ENCODE assay signal across 1 cellular context in the genomic region with DNA sequence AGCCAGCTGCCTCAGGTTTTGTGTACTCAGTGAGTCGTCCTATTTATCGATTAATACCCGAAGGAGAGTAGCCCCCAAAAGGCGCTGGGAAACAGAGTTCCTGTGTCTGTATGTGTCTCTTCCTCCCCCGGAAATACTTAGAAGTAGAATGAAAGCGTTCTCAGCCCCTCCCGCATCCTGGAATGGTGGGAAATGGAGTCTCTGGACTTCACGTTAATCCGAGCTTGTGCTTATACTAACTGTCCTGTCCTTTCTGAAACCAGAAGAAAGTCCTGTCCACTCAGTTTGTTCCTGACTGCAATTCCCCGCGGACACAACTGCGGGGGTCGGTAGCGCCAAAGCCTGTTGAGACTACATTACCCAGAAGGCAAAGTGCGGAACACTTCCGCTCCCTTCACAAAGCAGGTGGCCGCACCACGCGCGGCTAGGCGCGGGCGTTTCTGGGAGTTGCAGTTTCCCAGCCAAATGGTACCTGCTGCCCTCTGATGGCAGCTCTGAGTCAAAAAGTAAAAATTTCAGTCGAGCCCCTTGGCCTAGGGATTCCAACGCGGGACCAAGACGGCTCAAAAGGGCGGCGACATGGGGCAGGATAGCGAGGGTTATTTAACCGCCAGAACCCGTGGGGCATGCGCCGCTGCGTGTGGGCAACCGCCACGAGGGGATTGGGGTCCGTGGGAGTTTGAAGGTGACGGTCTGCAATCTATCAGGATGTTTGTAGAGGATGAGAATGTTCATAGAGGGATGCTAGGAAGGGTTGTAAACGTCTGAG.
TF ChIP-seq lines count a peak whose summit lies in the region.

No MANE protein-coding gene starts in this region.

TF ChIP-seq in K562, 482 proteins besides CTCF, POLR2A, EP300 and RAD21 (continued from another document and continues in another):
- TF ChIP-seq, protein P1, sequence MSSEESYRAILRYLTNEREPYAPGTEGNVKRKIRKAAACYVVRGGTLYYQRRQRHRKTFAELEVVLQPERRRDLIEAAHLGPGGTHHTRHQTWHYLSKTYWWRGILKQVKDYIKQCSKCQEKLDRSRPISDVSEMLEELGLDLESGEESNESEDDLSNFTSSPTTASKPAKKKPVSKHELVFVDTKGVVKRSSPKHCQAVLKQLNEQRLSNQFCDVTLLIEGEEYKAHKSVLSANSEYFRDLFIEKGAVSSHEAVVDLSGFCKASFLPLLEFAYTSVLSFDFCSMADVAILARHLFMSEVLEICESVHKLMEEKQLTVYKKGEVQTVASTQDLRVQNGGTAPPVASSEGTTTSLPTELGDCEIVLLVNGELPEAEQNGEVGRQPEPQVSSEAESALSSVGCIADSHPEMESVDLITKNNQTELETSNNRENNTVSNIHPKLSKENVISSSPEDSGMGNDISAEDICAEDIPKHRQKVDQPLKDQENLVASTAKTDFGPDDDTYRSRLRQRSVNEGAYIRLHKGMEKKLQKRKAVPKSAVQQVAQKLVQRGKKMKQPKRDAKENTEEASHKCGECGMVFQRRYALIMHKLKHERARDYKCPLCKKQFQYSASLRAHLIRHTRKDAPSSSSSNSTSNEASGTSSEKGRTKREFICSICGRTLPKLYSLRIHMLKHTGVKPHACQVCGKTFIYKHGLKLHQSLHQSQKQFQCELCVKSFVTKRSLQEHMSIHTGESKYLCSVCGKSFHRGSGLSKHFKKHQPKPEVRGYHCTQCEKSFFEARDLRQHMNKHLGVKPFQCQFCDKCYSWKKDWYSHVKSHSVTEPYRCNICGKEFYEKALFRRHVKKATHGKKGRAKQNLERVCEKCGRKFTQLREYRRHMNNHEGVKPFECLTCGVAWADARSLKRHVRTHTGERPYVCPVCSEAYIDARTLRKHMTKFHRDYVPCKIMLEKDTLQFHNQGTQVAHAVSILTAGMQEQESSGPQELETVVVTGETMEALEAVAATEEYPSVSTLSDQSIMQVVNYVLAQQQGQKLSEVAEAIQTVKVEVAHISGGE (CRISPR knock-in tag; IDR thresholded peaks at IDR 0.05), result peak in 1 of 3 experiments; percentile 90; a peak in 2 of 6 replicates
- TF ChIP-seq, protein P2, sequence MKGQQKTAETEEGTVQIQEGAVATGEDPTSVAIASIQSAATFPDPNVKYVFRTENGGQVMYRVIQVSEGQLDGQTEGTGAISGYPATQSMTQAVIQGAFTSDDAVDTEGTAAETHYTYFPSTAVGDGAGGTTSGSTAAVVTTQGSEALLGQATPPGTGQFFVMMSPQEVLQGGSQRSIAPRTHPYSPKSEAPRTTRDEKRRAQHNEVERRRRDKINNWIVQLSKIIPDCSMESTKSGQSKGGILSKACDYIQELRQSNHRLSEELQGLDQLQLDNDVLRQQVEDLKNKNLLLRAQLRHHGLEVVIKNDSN (CRISPR knock-in tag; IDR thresholded peaks at IDR 0.05), result peak; percentile 81
- TF ChIP-seq POLR2G (IDR thresholded peaks at IDR 0.05; ENCODE audit: low read depth, low read length), result peak; percentile 67
- TF ChIP-seq, protein P3, sequence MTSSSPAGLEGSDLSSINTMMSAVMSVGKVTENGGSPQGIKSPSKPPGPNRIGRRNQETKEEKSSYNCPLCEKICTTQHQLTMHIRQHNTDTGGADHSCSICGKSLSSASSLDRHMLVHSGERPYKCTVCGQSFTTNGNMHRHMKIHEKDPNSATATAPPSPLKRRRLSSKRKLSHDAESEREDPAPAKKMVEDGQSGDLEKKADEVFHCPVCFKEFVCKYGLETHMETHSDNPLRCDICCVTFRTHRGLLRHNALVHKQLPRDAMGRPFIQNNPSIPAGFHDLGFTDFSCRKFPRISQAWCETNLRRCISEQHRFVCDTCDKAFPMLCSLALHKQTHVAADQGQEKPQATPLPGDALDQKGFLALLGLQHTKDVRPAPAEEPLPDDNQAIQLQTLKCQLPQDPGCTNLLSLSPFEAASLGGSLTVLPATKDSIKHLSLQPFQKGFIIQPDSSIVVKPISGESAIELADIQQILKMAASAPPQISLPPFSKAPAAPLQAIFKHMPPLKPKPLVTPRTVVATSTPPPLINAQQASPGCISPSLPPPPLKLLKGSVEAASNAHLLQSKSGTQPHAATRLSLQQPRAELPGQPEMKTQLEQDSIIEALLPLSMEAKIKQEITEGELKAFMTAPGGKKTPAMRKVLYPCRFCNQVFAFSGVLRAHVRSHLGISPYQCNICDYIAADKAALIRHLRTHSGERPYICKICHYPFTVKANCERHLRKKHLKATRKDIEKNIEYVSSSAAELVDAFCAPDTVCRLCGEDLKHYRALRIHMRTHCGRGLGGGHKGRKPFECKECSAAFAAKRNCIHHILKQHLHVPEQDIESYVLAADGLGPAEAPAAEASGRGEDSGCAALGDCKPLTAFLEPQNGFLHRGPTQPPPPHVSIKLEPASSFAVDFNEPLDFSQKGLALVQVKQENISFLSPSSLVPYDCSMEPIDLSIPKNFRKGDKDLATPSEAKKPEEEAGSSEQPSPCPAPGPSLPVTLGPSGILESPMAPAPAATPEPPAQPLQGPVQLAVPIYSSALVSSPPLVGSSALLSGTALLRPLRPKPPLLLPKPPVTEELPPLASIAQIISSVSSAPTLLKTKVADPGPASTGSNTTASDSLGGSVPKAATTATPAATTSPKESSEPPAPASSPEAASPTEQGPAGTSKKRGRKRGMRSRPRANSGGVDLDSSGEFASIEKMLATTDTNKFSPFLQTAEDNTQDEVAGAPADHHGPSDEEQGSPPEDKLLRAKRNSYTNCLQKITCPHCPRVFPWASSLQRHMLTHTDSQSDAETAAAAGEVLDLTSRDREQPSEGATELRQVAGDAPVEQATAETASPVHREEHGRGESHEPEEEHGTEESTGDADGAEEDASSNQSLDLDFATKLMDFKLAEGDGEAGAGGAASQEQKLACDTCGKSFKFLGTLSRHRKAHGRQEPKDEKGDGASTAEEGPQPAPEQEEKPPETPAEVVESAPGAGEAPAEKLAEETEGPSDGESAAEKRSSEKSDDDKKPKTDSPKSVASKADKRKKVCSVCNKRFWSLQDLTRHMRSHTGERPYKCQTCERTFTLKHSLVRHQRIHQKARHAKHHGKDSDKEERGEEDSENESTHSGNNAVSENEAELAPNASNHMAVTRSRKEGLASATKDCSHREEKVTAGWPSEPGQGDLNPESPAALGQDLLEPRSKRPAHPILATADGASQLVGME (CRISPR knock-in tag; IDR thresholded peaks at IDR 0.05), result no peak
- TF ChIP-seq BCL6 (CRISPR knock-in tag; IDR thresholded peaks at IDR 0.05), result peak; percentile 80
- peak; percentile 84; the same call in 1 of the 2 replicates for TF ChIP-seq FOXJ2 (tag; IDR thresholded peaks at IDR 0.05)
- TF ChIP-seq, protein P4, sequence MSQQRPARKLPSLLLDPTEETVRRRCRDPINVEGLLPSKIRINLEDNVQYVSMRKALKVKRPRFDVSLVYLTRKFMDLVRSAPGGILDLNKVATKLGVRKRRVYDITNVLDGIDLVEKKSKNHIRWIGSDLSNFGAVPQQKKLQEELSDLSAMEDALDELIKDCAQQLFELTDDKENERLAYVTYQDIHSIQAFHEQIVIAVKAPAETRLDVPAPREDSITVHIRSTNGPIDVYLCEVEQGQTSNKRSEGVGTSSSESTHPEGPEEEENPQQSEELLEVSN (IDR thresholded peaks at IDR 0.05; ENCODE audit: borderline replicate concordance in 1 of 2, extremely low read depth in 1 of 2, insufficient read depth in 1 of 2, insufficient read length in 1 of 2, low read depth in 1 of 2, low read length in 1 of 2, poor library complexity in 1 of 2, severe bottlenecking in 1 of 2), result peak; percentile 8 to 21
- no peak for TF ChIP-seq ZNF408 (CRISPR knock-in tag; IDR thresholded peaks at IDR 0.05; ENCODE audit: low read depth)
- peak; percentile 48; the same call in 1 of the 2 replicates for TF ChIP-seq ZFX (CRISPR knock-in tag; IDR thresholded peaks at IDR 0.05)
- TF ChIP-seq TAF9B (IDR thresholded peaks at IDR 0.05; ENCODE audit: partially characterized antibody), result no peak
- TF ChIP-seq, protein P5, sequence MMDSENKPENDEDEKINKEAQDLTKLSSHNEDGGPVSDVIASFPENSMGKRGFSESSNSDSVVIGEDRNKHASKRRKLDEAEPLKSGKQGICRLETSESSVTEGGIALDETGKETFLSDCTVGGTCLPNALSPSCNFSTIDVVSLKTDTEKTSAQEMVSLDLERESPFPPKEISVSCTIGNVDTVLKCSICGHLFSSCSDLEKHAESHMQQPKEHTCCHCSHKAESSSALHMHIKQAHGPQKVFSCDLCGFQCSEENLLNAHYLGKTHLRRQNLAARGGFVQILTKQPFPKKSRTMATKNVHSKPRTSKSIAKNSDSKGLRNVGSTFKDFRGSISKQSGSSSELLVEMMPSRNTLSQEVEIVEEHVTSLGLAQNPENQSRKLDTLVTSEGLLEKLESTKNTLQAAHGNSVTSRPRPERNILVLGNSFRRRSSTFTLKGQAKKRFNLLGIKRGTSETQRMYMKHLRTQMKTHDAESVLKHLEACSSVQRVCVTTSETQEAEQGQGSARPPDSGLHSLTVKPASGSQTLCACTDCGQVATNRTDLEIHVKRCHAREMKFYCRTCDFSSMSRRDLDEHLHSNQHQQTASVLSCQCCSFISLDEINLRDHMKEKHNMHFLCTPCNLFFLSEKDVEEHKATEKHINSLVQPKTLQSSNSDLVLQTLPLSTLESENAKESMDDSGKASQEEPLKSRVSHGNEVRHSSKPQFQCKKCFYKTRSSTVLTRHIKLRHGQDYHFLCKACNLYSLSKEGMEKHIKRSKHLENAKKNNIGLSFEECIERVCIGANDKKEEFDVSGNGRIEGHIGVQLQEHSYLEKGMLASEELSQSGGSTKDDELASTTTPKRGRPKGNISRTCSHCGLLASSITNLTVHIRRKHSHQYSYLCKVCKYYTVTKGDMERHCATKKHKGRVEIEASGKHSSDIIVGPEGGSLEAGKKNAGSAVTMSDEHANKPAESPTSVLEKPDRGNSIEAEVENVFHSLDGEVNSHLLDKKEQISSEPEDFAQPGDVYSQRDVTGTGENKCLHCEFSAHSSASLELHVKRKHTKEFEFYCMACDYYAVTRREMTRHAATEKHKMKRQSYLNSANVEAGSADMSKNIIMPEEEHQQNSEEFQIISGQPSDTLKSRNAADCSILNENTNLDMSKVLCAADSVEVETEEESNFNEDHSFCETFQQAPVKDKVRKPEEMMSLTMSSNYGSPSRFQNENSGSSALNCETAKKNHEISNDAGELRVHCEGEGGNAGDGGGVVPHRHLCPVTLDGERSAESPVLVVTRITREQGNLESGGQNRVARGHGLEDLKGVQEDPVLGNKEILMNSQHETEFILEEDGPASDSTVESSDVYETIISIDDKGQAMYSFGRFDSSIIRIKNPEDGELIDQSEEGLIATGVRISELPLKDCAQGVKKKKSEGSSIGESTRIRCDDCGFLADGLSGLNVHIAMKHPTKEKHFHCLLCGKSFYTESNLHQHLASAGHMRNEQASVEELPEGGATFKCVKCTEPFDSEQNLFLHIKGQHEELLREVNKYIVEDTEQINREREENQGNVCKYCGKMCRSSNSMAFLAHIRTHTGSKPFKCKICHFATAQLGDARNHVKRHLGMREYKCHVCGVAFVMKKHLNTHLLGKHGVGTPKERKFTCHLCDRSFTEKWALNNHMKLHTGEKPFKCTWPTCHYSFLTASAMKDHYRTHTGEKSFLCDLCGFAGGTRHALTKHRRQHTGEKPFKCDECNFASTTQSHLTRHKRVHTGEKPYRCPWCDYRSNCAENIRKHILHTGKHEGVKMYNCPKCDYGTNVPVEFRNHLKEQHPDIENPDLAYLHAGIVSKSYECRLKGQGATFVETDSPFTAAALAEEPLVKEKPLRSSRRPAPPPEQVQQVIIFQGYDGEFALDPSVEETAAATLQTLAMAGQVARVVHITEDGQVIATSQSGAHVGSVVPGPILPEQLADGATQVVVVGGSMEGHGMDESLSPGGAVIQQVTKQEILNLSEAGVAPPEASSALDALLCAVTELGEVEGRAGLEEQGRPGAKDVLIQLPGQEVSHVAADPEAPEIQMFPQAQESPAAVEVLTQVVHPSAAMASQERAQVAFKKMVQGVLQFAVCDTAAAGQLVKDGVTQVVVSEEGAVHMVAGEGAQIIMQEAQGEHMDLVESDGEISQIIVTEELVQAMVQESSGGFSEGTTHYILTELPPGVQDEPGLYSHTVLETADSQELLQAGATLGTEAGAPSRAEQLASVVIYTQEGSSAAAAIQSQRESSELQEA (IDR thresholded peaks at IDR 0.05; ENCODE audit: low read depth), result no peak
- peak; percentile 82; the same call in 1 of the 2 replicates for TF ChIP-seq ZNF584 (CRISPR knock-in tag; IDR thresholded peaks at IDR 0.05; ENCODE audit: low read depth)
- TF ChIP-seq ZNF121 (CRISPR knock-in tag; conservative IDR thresholded peaks at IDR 0.05), result no peak
- TF ChIP-seq, protein P6, sequence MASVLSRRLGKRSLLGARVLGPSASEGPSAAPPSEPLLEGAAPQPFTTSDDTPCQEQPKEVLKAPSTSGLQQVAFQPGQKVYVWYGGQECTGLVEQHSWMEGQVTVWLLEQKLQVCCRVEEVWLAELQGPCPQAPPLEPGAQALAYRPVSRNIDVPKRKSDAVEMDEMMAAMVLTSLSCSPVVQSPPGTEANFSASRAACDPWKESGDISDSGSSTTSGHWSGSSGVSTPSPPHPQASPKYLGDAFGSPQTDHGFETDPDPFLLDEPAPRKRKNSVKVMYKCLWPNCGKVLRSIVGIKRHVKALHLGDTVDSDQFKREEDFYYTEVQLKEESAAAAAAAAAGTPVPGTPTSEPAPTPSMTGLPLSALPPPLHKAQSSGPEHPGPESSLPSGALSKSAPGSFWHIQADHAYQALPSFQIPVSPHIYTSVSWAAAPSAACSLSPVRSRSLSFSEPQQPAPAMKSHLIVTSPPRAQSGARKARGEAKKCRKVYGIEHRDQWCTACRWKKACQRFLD (CRISPR knock-in tag; IDR thresholded peaks at IDR 0.05), result peak; percentile 83
- no peak for TF ChIP-seq DPF2 (IDR thresholded peaks at IDR 0.05)
- TF ChIP-seq, protein P7, sequence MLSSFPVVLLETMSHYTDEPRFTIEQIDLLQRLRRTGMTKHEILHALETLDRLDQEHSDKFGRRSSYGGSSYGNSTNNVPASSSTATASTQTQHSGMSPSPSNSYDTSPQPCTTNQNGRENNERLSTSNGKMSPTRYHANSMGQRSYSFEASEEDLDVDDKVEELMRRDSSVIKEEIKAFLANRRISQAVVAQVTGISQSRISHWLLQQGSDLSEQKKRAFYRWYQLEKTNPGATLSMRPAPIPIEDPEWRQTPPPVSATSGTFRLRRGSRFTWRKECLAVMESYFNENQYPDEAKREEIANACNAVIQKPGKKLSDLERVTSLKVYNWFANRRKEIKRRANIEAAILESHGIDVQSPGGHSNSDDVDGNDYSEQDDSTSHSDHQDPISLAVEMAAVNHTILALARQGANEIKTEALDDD (IDR thresholded peaks at IDR 0.05), result peak; percentile 26; the same call in 1 of the 2 replicates
- TF ChIP-seq, protein P8, sequence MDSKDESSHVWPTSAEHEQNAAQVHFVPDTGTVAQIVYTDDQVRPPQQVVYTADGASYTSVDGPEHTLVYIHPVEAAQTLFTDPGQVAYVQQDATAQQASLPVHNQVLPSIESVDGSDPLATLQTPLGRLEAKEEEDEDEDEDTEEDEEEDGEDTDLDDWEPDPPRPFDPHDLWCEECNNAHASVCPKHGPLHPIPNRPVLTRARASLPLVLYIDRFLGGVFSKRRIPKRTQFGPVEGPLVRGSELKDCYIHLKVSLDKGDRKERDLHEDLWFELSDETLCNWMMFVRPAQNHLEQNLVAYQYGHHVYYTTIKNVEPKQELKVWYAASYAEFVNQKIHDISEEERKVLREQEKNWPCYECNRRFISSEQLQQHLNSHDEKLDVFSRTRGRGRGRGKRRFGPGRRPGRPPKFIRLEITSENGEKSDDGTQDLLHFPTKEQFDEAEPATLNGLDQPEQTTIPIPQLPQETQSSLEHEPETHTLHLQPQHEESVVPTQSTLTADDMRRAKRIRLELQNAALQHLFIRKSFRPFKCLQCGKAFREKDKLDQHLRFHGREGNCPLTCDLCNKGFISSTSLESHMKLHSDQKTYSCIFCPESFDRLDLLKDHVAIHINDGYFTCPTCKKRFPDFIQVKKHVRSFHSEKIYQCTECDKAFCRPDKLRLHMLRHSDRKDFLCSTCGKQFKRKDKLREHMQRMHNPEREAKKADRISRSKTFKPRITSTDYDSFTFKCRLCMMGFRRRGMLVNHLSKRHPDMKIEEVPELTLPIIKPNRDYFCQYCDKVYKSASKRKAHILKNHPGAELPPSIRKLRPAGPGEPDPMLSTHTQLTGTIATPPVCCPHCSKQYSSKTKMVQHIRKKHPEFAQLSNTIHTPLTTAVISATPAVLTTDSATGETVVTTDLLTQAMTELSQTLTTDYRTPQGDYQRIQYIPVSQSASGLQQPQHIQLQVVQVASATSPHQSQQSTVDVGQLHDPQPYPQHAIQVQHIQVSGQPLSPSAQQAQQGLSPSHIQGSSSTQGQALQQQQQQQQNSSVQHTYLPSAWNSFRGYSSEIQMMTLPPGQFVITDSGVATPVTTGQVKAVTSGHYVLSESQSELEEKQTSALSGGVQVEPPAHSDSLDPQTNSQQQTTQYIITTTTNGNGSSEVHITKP (IDR thresholded peaks at IDR 0.05; ENCODE audit: partially characterized antibody), result peak; percentile 52
- TF ChIP-seq TAF15 (IDR thresholded peaks at IDR 0.05; ENCODE audit: low read depth, low read length), result no peak
